ENCODE assay signal across 2 cellular contexts in genomic region chr11:102147031-102147430, GRCh38.
TF ChIP-seq lines count a peak whose summit lies in the region.

No MANE protein-coding gene starts in this region.

TF ChIP-seq in SK-N-SH, 30 proteins besides CTCF, POLR2A, EP300 and RAD21 (continued from another document):
- TF ChIP-seq IRF3 (IDR thresholded peaks at IDR 0.05; ENCODE audit: low read depth, low read length) (no peak), FOXM1 (IDR thresholded peaks at IDR 0.05; ENCODE audit: low read depth) (no peak), ZBTB33 (IDR thresholded peaks at IDR 0.05; ENCODE audit: borderline replicate concordance, low read depth) (no peak), MEF2A (IDR thresholded peaks at IDR 0.05; ENCODE audit: borderline replicate concordance, low read depth) (no peak), JUND (IDR thresholded peaks at IDR 0.05) (no peak), PBX3 (IDR thresholded peaks at IDR 0.05) (no peak), TAF1 (IDR thresholded peaks at IDR 0.05; ENCODE audit: borderline replicate concordance, low read depth, low read length) (no peak), YY1 (IDR thresholded peaks at IDR 0.05; ENCODE audit: low read depth) (no peak), MAX (IDR thresholded peaks at IDR 0.05; ENCODE audit: low read depth) (no peak), RCOR1 (IDR thresholded peaks at IDR 0.05; ENCODE audit: low read length) (no peak), EZH2phosphoT487 (IDR thresholded peaks at IDR 0.05; ENCODE audit: borderline replicate concordance, low read depth) (no peak), TEAD4 (IDR thresholded peaks at IDR 0.05; ENCODE audit: borderline replicate concordance, insufficient read depth) (no peak)

TF ChIP-seq in SK-N-SH treated with all-trans-retinoic acid at 6 μM for 48 hours, 23 proteins besides CTCF, POLR2A, EP300 and RAD21 (continued from another document):
- TF ChIP-seq ZNF565 (CRISPR knock-in tag; conservative IDR thresholded peaks at IDR 0.05; ENCODE audit: low read depth), result no peak
- no peak for TF ChIP-seq CSDC2 (CRISPR knock-in tag; IDR thresholded peaks at IDR 0.05)
- TF ChIP-seq ZFP3 (CRISPR knock-in tag; IDR thresholded peaks at IDR 0.05), result no peak
- no peak for TF ChIP-seq ESRRG (CRISPR knock-in tag; IDR thresholded peaks at IDR 0.05)
- TF ChIP-seq TCF4 (CRISPR knock-in tag; IDR thresholded peaks at IDR 0.05; ENCODE audit: borderline replicate concordance), result no peak
- no peak for TF ChIP-seq ISL1 (CRISPR knock-in tag; IDR thresholded peaks at IDR 0.05)
- TF ChIP-seq SNAI2 (CRISPR knock-in tag; IDR thresholded peaks at IDR 0.05), result no peak
